1 cellular context compared by ENCODE assay signal in the genomic region with DNA sequence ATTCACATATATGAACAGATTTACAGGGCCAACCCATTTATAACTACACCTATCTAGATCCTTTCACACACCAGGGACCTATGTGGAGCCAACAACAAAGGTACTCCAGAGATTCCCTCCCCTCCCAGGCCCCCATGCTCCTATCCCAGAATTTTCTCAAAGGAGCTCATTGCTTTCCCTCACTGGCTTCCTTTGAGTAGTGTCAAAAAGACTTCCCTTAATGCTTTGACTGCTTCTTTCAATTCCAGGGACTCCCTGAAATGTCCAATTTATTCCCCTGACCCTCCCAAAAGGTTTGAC.
TF ChIP-seq lines count a peak whose summit lies in the region.

No MANE protein-coding gene starts in this region.

TF ChIP-seq in HepG2, 621 proteins besides CTCF, POLR2A, EP300 and RAD21:
- TF ChIP-seq, protein P1, sequence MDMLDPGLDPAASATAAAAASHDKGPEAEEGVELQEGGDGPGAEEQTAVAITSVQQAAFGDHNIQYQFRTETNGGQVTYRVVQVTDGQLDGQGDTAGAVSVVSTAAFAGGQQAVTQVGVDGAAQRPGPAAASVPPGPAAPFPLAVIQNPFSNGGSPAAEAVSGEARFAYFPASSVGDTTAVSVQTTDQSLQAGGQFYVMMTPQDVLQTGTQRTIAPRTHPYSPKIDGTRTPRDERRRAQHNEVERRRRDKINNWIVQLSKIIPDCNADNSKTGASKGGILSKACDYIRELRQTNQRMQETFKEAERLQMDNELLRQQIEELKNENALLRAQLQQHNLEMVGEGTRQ (IDR thresholded peaks at IDR 0.05; ENCODE audit: low read depth, low read length): no peak
- TF ChIP-seq, protein P1 (CRISPR knock-in tag; IDR thresholded peaks at IDR 0.05; ENCODE audit: borderline replicate concordance): no peak
- TF ChIP-seq ZFY (CRISPR knock-in tag; IDR thresholded peaks at IDR 0.05) (no peak), CHD2 (IDR thresholded peaks at IDR 0.05; ENCODE audit: low read depth, low read length) (no peak), ETV5 (CRISPR knock-in tag; IDR thresholded peaks at IDR 0.05; ENCODE audit: borderline replicate concordance) (no peak), ZNF12 (CRISPR knock-in tag; IDR thresholded peaks at IDR 0.05) (no peak), ZFYVE20 (CRISPR knock-in tag; IDR thresholded peaks at IDR 0.05; ENCODE audit: borderline replicate concordance, low read depth) (no peak), MYC (CRISPR knock-in tag; IDR thresholded peaks at IDR 0.05; ENCODE audit: borderline replicate concordance) (no peak), BRD4 (CRISPR knock-in tag; IDR thresholded peaks at IDR 0.05) (no peak)
- TF ChIP-seq, protein P2, sequence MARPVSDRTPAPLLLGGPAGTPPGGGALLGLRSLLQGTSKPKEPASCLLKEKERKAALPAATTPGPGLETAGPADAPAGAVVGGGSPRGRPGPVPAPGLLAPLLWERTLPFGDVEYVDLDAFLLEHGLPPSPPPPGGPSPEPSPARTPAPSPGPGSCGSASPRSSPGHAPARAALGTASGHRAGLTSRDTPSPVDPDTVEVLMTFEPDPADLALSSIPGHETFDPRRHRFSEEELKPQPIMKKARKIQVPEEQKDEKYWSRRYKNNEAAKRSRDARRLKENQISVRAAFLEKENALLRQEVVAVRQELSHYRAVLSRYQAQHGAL (CRISPR knock-in tag; IDR thresholded peaks at IDR 0.05; ENCODE audit: not compliant biosample characterization): no peak
